1 cellular context compared by ENCODE assay signal in genomic region chr5:124200381-124200780, GRCh38.
TF ChIP-seq lines count a peak whose summit lies in the region.

No MANE protein-coding gene starts in this region.

TF ChIP-seq in IMR-90, 13 proteins besides CTCF, POLR2A, EP300 and RAD21:
- TF ChIP-seq MXI1 (IDR thresholded peaks at IDR 0.05; ENCODE audit: borderline replicate concordance, low read depth, low read length), result no peak
- TF ChIP-seq MAFK (IDR thresholded peaks at IDR 0.05; ENCODE audit: low read depth, low read length), result no peak
- no peak for TF ChIP-seq NFE2L2 (IDR thresholded peaks at IDR 0.05; ENCODE audit: low read depth, low read length)
- TF ChIP-seq RCOR1 (IDR thresholded peaks at IDR 0.05; ENCODE audit: insufficient replicate concordance, low read length), result no peak
- no peak for TF ChIP-seq CHD1 (IDR thresholded peaks at IDR 0.05; ENCODE audit: low read depth, low read length)
- no peak for TF ChIP-seq MAZ (IDR thresholded peaks at IDR 0.05; ENCODE audit: borderline replicate concordance, low read depth, low read length)
- TF ChIP-seq FOS (IDR thresholded peaks at IDR 0.05; ENCODE audit: low read depth, low read length), result no peak
